ENCODE assay signal across 38 cellular contexts in the genomic region with DNA sequence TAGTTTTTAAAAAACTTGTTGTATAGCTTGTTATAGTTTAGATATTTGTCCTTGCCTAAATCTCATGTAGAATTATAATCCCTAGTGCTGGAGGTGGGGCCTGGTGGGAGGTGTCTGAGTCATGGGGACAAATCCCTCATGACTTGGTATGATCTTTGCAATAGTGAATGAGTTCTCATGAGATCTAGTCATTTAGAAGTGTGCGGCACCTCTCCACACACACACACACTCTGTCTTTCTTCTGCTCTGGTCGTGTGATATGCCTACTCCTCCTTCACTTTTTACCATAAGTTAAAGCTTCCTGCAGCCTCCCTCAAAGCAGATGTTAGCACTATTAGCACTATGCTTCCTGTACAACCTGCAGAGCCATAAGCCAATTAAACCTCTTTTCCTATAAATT.
"Had no signal": no experiment of that assay in that cellular context is flagged by ENCODE, and none has a peak within 500 bp of the region (broad histone marks: within the 10 kb centered on the region; RNA-seq: fewer than 3 reads in every experiment).

No MANE protein-coding gene starts in this region.

- H3K4me3 Mint-ChIP-seq: activated CD4-positive, alpha-beta memory T cell treated with anti-CD3 and anti-CD28 coated beads, Interleukin-2, amount 10 ng/mL, durations not matched to agents 7 days and 5 days; activated CD4-positive, alpha-beta T cell treated with anti-CD3 and anti-CD28 coated beads for 36 hours; activated CD4-positive, alpha-beta T cell treated with anti-CD3 and anti-CD28 coated beads, Interleukin-2, amount 10 ng/mL, durations not matched to agents 7 days and 5 days; activated naive CD4-positive, alpha-beta T cell treated with anti-CD3 and anti-CD28 coated beads, Interleukin-2, amount 10 ng/mL, durations not matched to agents 7 days and 5 days; activated naive CD4-positive, alpha-beta T cell treated with anti-CD3 and anti-CD28 coated beads, Interleukin-2, amount 50 U/mL, for 24 hours; activated naive CD8-positive, alpha-beta T cell; activated naive CD8-positive, alpha-beta T cell treated with anti-CD3 and anti-CD28 coated beads, Interleukin-2, amount 10 ng/mL, durations not matched to agents 7 days and 5 days; activated naive CD8-positive, alpha-beta T cell treated with anti-CD3 and anti-CD28 coated beads, Interleukin-2, amount 50 U/mL, for 24 hours; activated T-cell treated with anti-CD3 and anti-CD28 coated beads, Interleukin-2, amount 50 U/mL, for 4 hours; activated T-cell treated with anti-CD3 and anti-CD28 coated beads, Interleukin-2, amount 50 U/mL, for 72 hours; activated T-helper 1 cell treated with anti-CD3 and anti-CD28 coated beads, Interleukin-12 subunit alpha, Interleukin-12 subunit beta, Interleukin-2, Interleukin-4 antibody, amounts not matched to agents 30 ng/mL and 10 ng/mL and 1 ng/mL, durations not matched to agents 14 hours and 24 hours and 36 hours; brain; central memory CD8-positive, alpha-beta T cell; T-helper 1 cell treated with Interleukin-12 subunit alpha and Interleukin-12 subunit beta and Interleukin-4 antibody, amounts not matched to agents 30 μg/mL and 1 μg/mL, for 36 hours; T-helper 2 cell treated with Interferon-gamma antibody and Interleukin-4, amounts not matched to agents 5 μg/mL and 100 μg/mL, for 36 hours; WTC11 had no signal

- H3K27ac ChIP-seq: ascending aorta, cardiac muscle cell, WERI-Rb-1 had no signal

- H3K4me1 ChIP-seq: ascending aorta had no signal

- H3K4me1 Mint-ChIP-seq: activated CD4-positive, alpha-beta memory T cell treated with anti-CD3 and anti-CD28 coated beads, Interleukin-2, amount 10 ng/mL, durations not matched to agents 7 days and 5 days; activated CD4-positive, alpha-beta T cell treated with anti-CD3 and anti-CD28 coated beads, Interleukin-2, amount 10 ng/mL, durations not matched to agents 7 days and 5 days; activated naive CD4-positive, alpha-beta T cell treated with anti-CD3 and anti-CD28 coated beads, Interleukin-2, amount 10 ng/mL, durations not matched to agents 7 days and 5 days; activated naive CD4-positive, alpha-beta T cell treated with anti-CD3 and anti-CD28 coated beads, Interleukin-2, amount 50 U/mL, for 24 hours; activated naive CD8-positive, alpha-beta T cell treated with anti-CD3 and anti-CD28 coated beads, Interleukin-2, amount 10 ng/mL, durations not matched to agents 7 days and 5 days; activated naive CD8-positive, alpha-beta T cell treated with anti-CD3 and anti-CD28 coated beads, Interleukin-2, amount 50 U/mL, for 24 hours; brain; central memory CD8-positive, alpha-beta T cell; WTC11 had no signal

- H3K36me3 ChIP-seq: WERI-Rb-1 had no signal

- H3K27ac Mint-ChIP-seq: activated CD4-positive, alpha-beta memory T cell treated with anti-CD3 and anti-CD28 coated beads, Interleukin-2, amount 10 ng/mL, durations not matched to agents 7 days and 5 days; activated CD4-positive, alpha-beta T cell treated with anti-CD3 and anti-CD28 coated beads for 36 hours; activated CD4-positive, alpha-beta T cell treated with anti-CD3 and anti-CD28 coated beads, Interleukin-2, amount 10 ng/mL, durations not matched to agents 7 days and 5 days; activated naive CD4-positive, alpha-beta T cell treated with anti-CD3 and anti-CD28 coated beads, Interleukin-2, amount 10 ng/mL, durations not matched to agents 7 days and 5 days; activated naive CD4-positive, alpha-beta T cell treated with anti-CD3 and anti-CD28 coated beads, Interleukin-2, amount 50 U/mL, for 24 hours; activated naive CD8-positive, alpha-beta T cell; activated naive CD8-positive, alpha-beta T cell treated with anti-CD3 and anti-CD28 coated beads, Interleukin-2, amount 10 ng/mL, durations not matched to agents 7 days and 5 days; activated naive CD8-positive, alpha-beta T cell treated with anti-CD3 and anti-CD28 coated beads, Interleukin-2, amount 50 U/mL, for 24 hours; activated T-cell treated with anti-CD3 and anti-CD28 coated beads, Interleukin-2, amount 50 U/mL, for 72 hours; activated T-helper 1 cell treated with anti-CD3 and anti-CD28 coated beads, Interleukin-12 subunit alpha, Interleukin-12 subunit beta, Interleukin-2, Interleukin-4 antibody, amounts not matched to agents 30 ng/mL and 10 ng/mL and 1 ng/mL, durations not matched to agents 14 hours and 24 hours and 36 hours; activated T-helper 2 cell treated with anti-CD3 and anti-CD28 coated beads, Interferon-gamma antibody, Interleukin-2, Interleukin-4, amounts not matched to agents 10 μg/mL and 5 μg/mL and 100 μg/mL, durations not matched to agents 14 hours and 24 hours and 36 hours; T-helper 1 cell treated with Interleukin-12 subunit alpha and Interleukin-12 subunit beta and Interleukin-4 antibody, amounts not matched to agents 30 μg/mL and 1 μg/mL, for 36 hours; T-helper 2 cell treated with Interferon-gamma antibody and Interleukin-4, amounts not matched to agents 5 μg/mL and 100 μg/mL, for 36 hours; WTC11 had no signal

- H3K27me3 Mint-ChIP-seq: activated CD4-positive, alpha-beta memory T cell treated with anti-CD3 and anti-CD28 coated beads, Interleukin-2, amount 10 ng/mL, durations not matched to agents 7 days and 5 days; activated CD4-positive, alpha-beta T cell treated with anti-CD3 and anti-CD28 coated beads for 36 hours; activated CD4-positive, alpha-beta T cell treated with anti-CD3 and anti-CD28 coated beads, Interleukin-2, amount 10 ng/mL, durations not matched to agents 7 days and 5 days; activated naive CD4-positive, alpha-beta T cell treated with anti-CD3 and anti-CD28 coated beads, Interleukin-2, amount 10 ng/mL, durations not matched to agents 7 days and 5 days; activated naive CD4-positive, alpha-beta T cell treated with anti-CD3 and anti-CD28 coated beads, Interleukin-2, amount 50 U/mL, for 24 hours; activated naive CD8-positive, alpha-beta T cell; activated naive CD8-positive, alpha-beta T cell treated with anti-CD3 and anti-CD28 coated beads, Interleukin-2, amount 10 ng/mL, durations not matched to agents 7 days and 5 days; activated naive CD8-positive, alpha-beta T cell treated with anti-CD3 and anti-CD28 coated beads, Interleukin-2, amount 50 U/mL, for 24 hours; brain; central memory CD8-positive, alpha-beta T cell had no signal

- ATAC-seq: activated CD4-positive, alpha-beta T cell treated with anti-CD3 and anti-CD28 coated beads for 36 hours; activated CD4-positive, CD25-positive, alpha-beta regulatory T cell treated with anti-CD3 and anti-CD28 coated beads, Interleukin-2, amount 50 U/mL, for 24 hours; activated naive CD8-positive, alpha-beta T cell treated with anti-CD3 and anti-CD28 coated beads, Interleukin-2, amount 50 U/mL, for 24 hours; activated T-cell treated with anti-CD3 and anti-CD28 coated beads, Interleukin-2, amount 50 U/mL, for 4 hours; activated T-cell treated with anti-CD3 and anti-CD28 coated beads, Interleukin-2, amount 50 U/mL, for 72 hours; WTC11 had no signal

- H3K9me3 Mint-ChIP-seq: activated CD4-positive, alpha-beta memory T cell treated with anti-CD3 and anti-CD28 coated beads, Interleukin-2, amount 10 ng/mL, durations not matched to agents 7 days and 5 days; activated CD4-positive, alpha-beta T cell treated with anti-CD3 and anti-CD28 coated beads, Interleukin-2, amount 10 ng/mL, durations not matched to agents 7 days and 5 days; activated naive CD4-positive, alpha-beta T cell treated with anti-CD3 and anti-CD28 coated beads, Interleukin-2, amount 10 ng/mL, durations not matched to agents 7 days and 5 days; activated naive CD4-positive, alpha-beta T cell treated with anti-CD3 and anti-CD28 coated beads, Interleukin-2, amount 50 U/mL, for 24 hours; activated T-cell treated with anti-CD3 and anti-CD28 coated beads, Interleukin-2, amount 50 U/mL, for 72 hours; activated T-helper 1 cell treated with anti-CD3 and anti-CD28 coated beads, Interleukin-12 subunit alpha, Interleukin-12 subunit beta, Interleukin-2, Interleukin-4 antibody, amounts not matched to agents 30 ng/mL and 10 ng/mL and 1 ng/mL, durations not matched to agents 14 hours and 24 hours and 36 hours; activated T-helper 2 cell treated with anti-CD3 and anti-CD28 coated beads, Interferon-gamma antibody, Interleukin-2, Interleukin-4, amounts not matched to agents 10 μg/mL and 5 μg/mL and 100 μg/mL, durations not matched to agents 14 hours and 24 hours and 36 hours; central memory CD8-positive, alpha-beta T cell; T-helper 1 cell treated with Interleukin-12 subunit alpha and Interleukin-12 subunit beta and Interleukin-4 antibody, amounts not matched to agents 30 μg/mL and 1 μg/mL, for 36 hours; T-helper 2 cell treated with Interferon-gamma antibody and Interleukin-4, amounts not matched to agents 5 μg/mL and 100 μg/mL, for 36 hours had no signal

- H3K27me3 ChIP-seq: ascending aorta, cardiac muscle cell had no signal

- H3K4me3 ChIP-seq: ascending aorta, cardiac muscle cell had no signal

- DNase-seq: activated CD4-positive, alpha-beta memory T cell treated with anti-CD3 and anti-CD28 coated beads, Interleukin-2, amount 10 ng/mL, durations not matched to agents 7 days and 5 days; activated CD4-positive, alpha-beta T cell treated with anti-CD3 and anti-CD28 coated beads for 1 hour; activated CD4-positive, alpha-beta T cell treated with anti-CD3 and anti-CD28 coated beads for 36 hours; activated CD4-positive, alpha-beta T cell treated with anti-CD3 and anti-CD28 coated beads for 48 hours; activated CD4-positive, alpha-beta T cell treated with anti-CD3 and anti-CD28 coated beads, Interleukin-2, amount 10 ng/mL, durations not matched to agents 7 days and 5 days; activated CD4-positive, alpha-beta T cell treated with anti-CD3 and anti-CD28 coated beads, Interleukin-2, amount 50 U/mL, for 48 hours; activated CD4-positive, CD25-positive, alpha-beta regulatory T cell; activated CD8-positive, alpha-beta memory T cell treated with anti-CD3 and anti-CD28 coated beads, Interleukin-2, amount 50 U/mL, for 4 hours; activated effector memory CD4-positive, alpha-beta T cell treated with Interleukin-2 at 50 U/mL for 16 hours; activated gamma-delta T cell; activated naive CD4-positive, alpha-beta T cell treated with anti-CD3 and anti-CD28 coated beads, Interleukin-2, amount 10 ng/mL, durations not matched to agents 7 days and 5 days; activated naive CD4-positive, alpha-beta T cell treated with Interleukin-2 at 50 U/mL for 16 hours; activated naive CD8-positive, alpha-beta T cell treated with anti-CD3 and anti-CD28 coated beads, Interleukin-2, amount 10 ng/mL, durations not matched to agents 7 days and 5 days; activated naive CD8-positive, alpha-beta T cell treated with anti-CD3 and anti-CD28 coated beads, Interleukin-2, amount 50 U/mL, for 24 hours; activated T-cell treated with anti-CD3 and anti-CD28 coated beads for 4 hours; activated T-cell treated with anti-CD3 and anti-CD28 coated beads, Interleukin-2, amount 50 U/mL, for 1 hour; activated T-cell treated with anti-CD3 and anti-CD28 coated beads, Interleukin-2, amount 50 U/mL, for 4 hours; activated T-cell treated with anti-CD3 and anti-CD28 coated beads, Interleukin-2, amount 50 U/mL, for 72 hours; amygdala; anterior cingulate cortex; cerebellar nuclear complex; SW 1271; T-helper 1 cell; T-helper 2 cell; T-helper 9 cell; WERI-Rb-1 had no signal

- H3K9me3 ChIP-seq: ascending aorta had no signal

- H3K36me3 Mint-ChIP-seq: activated naive CD4-positive, alpha-beta T cell treated with anti-CD3 and anti-CD28 coated beads, Interleukin-2, amount 10 ng/mL, durations not matched to agents 7 days and 5 days had no signal
